ENCODE assay signal across 1 cellular context in genomic region chr7:102973096-102973802, GRCh38.
TF ChIP-seq lines count a peak whose summit lies in the region.

No MANE protein-coding gene starts in this region.

TF ChIP-seq in K562, 482 proteins besides CTCF, POLR2A, EP300 and RAD21 (continued from another document):
- peak; percentile 79 for TF ChIP-seq ZBTB40 (IDR thresholded peaks at IDR 0.05)
- TF ChIP-seq ZBTB40 (CRISPR knock-in tag; IDR thresholded peaks at IDR 0.05): no peak
- 0 out of 2 replicates have a peak, but pooled peaks have one; percentile 68 for TF ChIP-seq CGGBP1 (CRISPR knock-in tag; IDR thresholded peaks at IDR 0.05)
- TF ChIP-seq GTF2A2 (tag; IDR thresholded peaks at IDR 0.05): peak; percentile 77; the same call in 1 of the 2 replicates
- 0 out of 2 replicates have a peak, but pooled peaks have one; percentile 69 for TF ChIP-seq THRB (CRISPR knock-in tag; conservative IDR thresholded peaks at IDR 0.05)
- no peak for TF ChIP-seq NFXL1 (CRISPR knock-in tag; IDR thresholded peaks at IDR 0.05)
- TF ChIP-seq AFF1 (IDR thresholded peaks at IDR 0.05; ENCODE audit: low read depth in 1 of 2, partially characterized antibody in 2 of 2): peak in 1 of 2 experiments; percentile 73
- TF ChIP-seq RBM25 (IDR thresholded peaks at IDR 0.05; ENCODE audit: low read depth, low read length, severe bottlenecking): no peak
- peak; percentile 81; the same call in 1 of the 2 replicates for TF ChIP-seq ARID3A (IDR thresholded peaks at IDR 0.05; ENCODE audit: borderline replicate concordance, low read depth, low read length)
- no peak for TF ChIP-seq SNIP1 (IDR thresholded peaks at IDR 0.05; ENCODE audit: low read depth)
- TF ChIP-seq MIER1 (IDR thresholded peaks at IDR 0.05; ENCODE audit: low read depth): 0 out of 2 replicates have a peak, but pooled peaks have one; percentile 23
- no peak for TF ChIP-seq DIDO1 (tag; IDR thresholded peaks at IDR 0.05; ENCODE audit: low read depth)
